14 cellular contexts compared by ENCODE assay signal in genomic region chr15:63915209-63915887, GRCh38.
A peak's percentile ranks its signal among the peaks of the same experiment; 100 is the strongest.
DNase-seq lines count a peak whose midpoint lies in the region; ATAC-seq and TF ChIP-seq lines count a peak whose summit lies in the region.
"Had no signal": no experiment of that assay in that cellular context is flagged by ENCODE, and none has a peak within 500 bp of the region (broad histone marks: within the 10 kb centered on the region; RNA-seq: fewer than 3 reads in every experiment).

No MANE protein-coding gene starts in this region.

- no peaks in the 10 kb centered on the region for H3K36me3 ChIP-seq in IMR-90 (ENCODE audit: control insufficient read depth, insufficient read depth, low read length)
- no peaks in the 10 kb centered on the region for H3K36me3 ChIP-seq in osteoblast (ENCODE audit: insufficient read depth, low read length)
- H3K36me3 ChIP-seq: suprapubic skin had no signal

- H3K4ac ChIP-seq in IMR-90 (ENCODE audit: low read depth, low read length), result no peak overlapping the region

- H2BK20ac ChIP-seq in IMR-90 (ENCODE audit: low read depth, low read length), result no peak overlapping the region

- H3K9me3 ChIP-seq in IMR-90 (ENCODE audit: control insufficient read depth, insufficient read depth, low read length), result no peaks in the 10 kb centered on the region
- no peaks in the 10 kb centered on the region for H3K9me3 ChIP-seq in osteoblast (ENCODE audit: low read depth, low read length)
- H3K9me3 ChIP-seq: suprapubic skin had no signal

- H3K27me3 ChIP-seq in IMR-90 (ENCODE audit: control insufficient read depth, insufficient read depth, low read length) (peaks cover 11% of the 10 kb centered on the region), osteoblast (ENCODE audit: insufficient read depth, low read length) (no peaks in the 10 kb centered on the region)
- H3K27me3 ChIP-seq: suprapubic skin had no signal

- H2AK5ac ChIP-seq in IMR-90 (ENCODE audit: low read depth, low read length), result no peak overlapping the region

- no CpG with 5 or more reads among the region's 3 CpGs for WGBS in IMR-90 (ENCODE audit: extremely low coverage in 2 of 2, insufficient read length in 1 of 2), 2 experiments

- H3K4me3 ChIP-seq in IMR-90 (ENCODE audit: insufficient read depth, low read depth, low read length) (no peak overlapping the region), osteoblast (ENCODE audit: insufficient read depth, low read length) (no peak overlapping the region)
- H3K4me3 ChIP-seq: suprapubic skin had no signal

- H3K14ac ChIP-seq in IMR-90 (replicated peaks; ENCODE audit: low read depth, low read length), result no peak overlapping the region

- no peaks in the 10 kb centered on the region for H3K79me2 ChIP-seq in osteoblast (ENCODE audit: insufficient read depth, low read length)

- no peak overlapping the region for H4K5ac ChIP-seq in IMR-90 (ENCODE audit: low read depth, low read length)

- H3K18ac ChIP-seq in IMR-90 (ENCODE audit: low read depth, low read length), result no peak overlapping the region

- dilution Hi-C loops in IMR-90 (cut with HindIII; ENCODE audit: low sequenced_read_pairs, unreplicated experiment), result no loop called here

- H3K4me2 ChIP-seq in IMR-90 (ENCODE audit: low read depth, low read length), result no peak overlapping the region; the same call in 1 of the 2 replicates
- peak overlapping the region; percentile 9 for H3K4me2 ChIP-seq in osteoblast (ENCODE audit: insufficient read depth, low read length)

- no peak overlapping the region for H2AK9ac ChIP-seq in IMR-90 (replicated peaks; ENCODE audit: low read depth, low read length, poor library complexity)

- H2AFZ ChIP-seq in IMR-90 (replicated peaks; ENCODE audit: low read length, poor library complexity), result no peak overlapping the region
- no peak overlapping the region for H2AFZ ChIP-seq in osteoblast (ENCODE audit: low read length)

- DNase-seq in GM10266 (ENCODE audit: extremely low spot score), result peak; percentile 61
- DNase-seq in IMR-90, result no peak
- DNase-seq in osteoblast (ENCODE audit: insufficient read length, low spot score, missing footprints), result no peak
- DNase-seq: activated CD8-positive, alpha-beta memory T cell treated with anti-CD3 and anti-CD28 coated beads for 24 hours; activated naive CD4-positive, alpha-beta T cell; CD4-positive, alpha-beta memory T cell; central memory CD4-positive, alpha-beta T cell had no signal

- H4K20me1 ChIP-seq in IMR-90 (ENCODE audit: insufficient read depth, low read length), result no peaks in the 10 kb centered on the region
- no peaks in the 10 kb centered on the region for H4K20me1 ChIP-seq in osteoblast (ENCODE audit: insufficient read depth, low read length)

- H3K27ac ChIP-seq in IMR-90 (ENCODE audit: insufficient read depth, low read length), result no peak overlapping the region
- H3K27ac ChIP-seq in cingulate gyrus (ENCODE audit: low read depth, low read length), result peak overlapping the region; percentile 44
- H3K27ac ChIP-seq in osteoblast (ENCODE audit: low read depth, low read length), result no peak overlapping the region
- H3K27ac ChIP-seq: RWPE1, suprapubic skin had no signal

- H3K56ac ChIP-seq in IMR-90 (ENCODE audit: extremely low read depth, insufficient read depth, low read length), result no peak overlapping the region

- no peak for TF ChIP-seq CTCF in GM10266 (IDR thresholded peaks at IDR 0.05; ENCODE audit: control insufficient read depth, insufficient read depth, low read depth, missing control alignments)
- no peak for TF ChIP-seq CTCF in IMR-90 (conservative IDR thresholded peaks at IDR 0.05; ENCODE audit: low read depth, low read length)
- no peak for TF ChIP-seq CTCF in osteoblast (IDR thresholded peaks at IDR 0.05; ENCODE audit: extremely low read depth, low read depth, low read length)

- H2BK120ac ChIP-seq in IMR-90 (ENCODE audit: low read depth, low read length), result no peak overlapping the region

- H3K9ac ChIP-seq in IMR-90 (ENCODE audit: low read depth, low read length), result no peak overlapping the region

- no TSS peak for BruUV-seq in IMR-90 (replicated peaks; lab: Mats Ljungman, UMichigan)

- no peak overlapping the region for H2BK15ac ChIP-seq in IMR-90 (ENCODE audit: low read depth, low read length)

- no peaks in the 10 kb centered on the region; the same call in 1 of the 2 replicates for H3K9me1 ChIP-seq in IMR-90 (ENCODE audit: insufficient read depth, low read length)

- TF ChIP-seq RAD21 in IMR-90 (IDR thresholded peaks at IDR 0.05; ENCODE audit: low read length), result no peak

- ATAC-seq in IMR-90 (ENCODE audit: low read depth) (no peak; the same call in 1 of the 2 replicates), GM21515 (IDR thresholded peaks at IDR 0.05; ENCODE audit: unreplicated experiment) (no peak), GM18858 (IDR thresholded peaks at IDR 0.05; ENCODE audit: unreplicated experiment) (no peak), GM21526 (IDR thresholded peaks at IDR 0.05; ENCODE audit: low FRiP score, unreplicated experiment) (no peak), GM21576 (IDR thresholded peaks at IDR 0.05; ENCODE audit: unreplicated experiment) (no peak)

- H3K79me1 ChIP-seq in IMR-90 (ENCODE audit: low read depth in 1 of 2, low read length in 2 of 2), result no peaks in the 10 kb centered on the region

- CTCF ChIA-PET in IMR-90 (lab: Yijun Ruan, JAX), result no interaction called here

- H4K91ac ChIP-seq in IMR-90 (ENCODE audit: insufficient read depth, low read depth, low read length), result no peak overlapping the region

- H2BK5ac ChIP-seq in IMR-90 (ENCODE audit: low read depth, low read length, poor library complexity, severe bottlenecking), result no peak overlapping the region

- H3K4me1 ChIP-seq in IMR-90 (ENCODE audit: control insufficient read depth, insufficient read depth, low read length), result peaks cover 7% of the 10 kb centered on the region; the same call in 1 of the 2 replicates
- peaks cover 10% of the 10 kb centered on the region for H3K4me1 ChIP-seq in osteoblast (ENCODE audit: insufficient read depth, low read length)

- H4K8ac ChIP-seq in IMR-90 (ENCODE audit: low read depth in 2 of 2, low read length in 2 of 2), result no peak overlapping the region

- intact Hi-C loops in IMR-90 (cut with micrococcal nuclease), result no loop called here

- H3K23ac ChIP-seq in IMR-90 (ENCODE audit: low read depth, low read length), result no peak overlapping the region

- TF ChIP-seq POLR2A in IMR-90 (IDR thresholded peaks at IDR 0.05; ENCODE audit: low read depth, low read length), result no peak

- POLR2A ChIA-PET in IMR-90 (lab: Charles Lee; ENCODE audit: unreplicated experiment), result no interaction called here

- in situ Hi-C loops in IMR-90 (cut with MboI; ENCODE audit: low sequenced_read_pairs), result no loop called here

TF ChIP-seq in IMR-90, 13 proteins besides CTCF, POLR2A, EP300 and RAD21:
- TF ChIP-seq MAFK (IDR thresholded peaks at IDR 0.05; ENCODE audit: low read depth, low read length) (no peak), CEBPB (IDR thresholded peaks at IDR 0.05; ENCODE audit: low read depth, low read length) (peak; percentile 35; the same call in 1 of the 2 replicates)
